ENCODE assay signal across 8 cellular contexts in the genomic region with DNA sequence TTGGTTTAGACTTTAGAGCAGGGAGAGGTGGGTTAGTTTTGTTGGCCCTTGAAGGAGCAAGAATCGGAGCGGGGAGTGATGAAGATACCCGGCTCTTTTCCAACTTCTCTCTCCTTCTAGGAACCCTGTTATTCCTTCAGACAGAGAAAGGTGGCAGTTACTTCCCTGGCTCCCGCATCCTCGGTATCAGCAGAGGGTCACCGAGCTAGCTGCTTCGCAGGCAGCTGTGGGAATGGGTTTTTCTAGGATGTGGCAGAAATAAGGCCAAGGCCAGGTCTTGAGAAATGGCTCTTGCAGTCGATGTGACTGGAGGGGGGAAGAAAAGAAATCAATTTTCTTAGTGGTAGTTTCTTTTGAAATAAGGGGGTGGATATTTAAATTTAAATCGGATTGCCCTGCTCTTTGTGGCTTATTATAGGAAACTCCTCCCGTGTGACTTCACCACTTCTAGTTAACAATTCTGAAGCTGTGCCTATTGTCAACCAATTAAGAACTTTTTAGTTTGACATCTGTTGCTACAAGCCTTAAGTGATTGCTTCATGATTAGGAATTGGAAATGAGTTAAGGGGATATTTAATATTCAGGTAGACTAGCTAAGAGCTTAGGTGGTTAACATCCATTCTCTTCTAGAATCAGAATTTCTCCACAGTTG. TPM values are rescaled to one million over a fixed set of nuclear protein-coding genes. Genes with fewer than 3 reads are reported as not detected.
DNase-seq lines count a peak whose midpoint lies in the region; ATAC-seq and TF ChIP-seq lines count a peak whose summit lies in the region.

No MANE protein-coding gene starts in this region.

- ATAC-seq in GM18511 (IDR thresholded peaks at IDR 0.05; ENCODE audit: unreplicated experiment) (no peak), GM19395 (IDR thresholded peaks at IDR 0.05; ENCODE audit: unreplicated experiment) (no peak)

- H3K9me3 ChIP-seq in Peyer's patch = no peaks in the 10 kb centered on the region
- H3K9me3 ChIP-seq in prostate gland = no peaks in the 10 kb centered on the region

- intact Hi-C loops in prostate gland (cut with DNase I) = no loop called here

- no peaks in the 10 kb centered on the region for H3K27me3 ChIP-seq in Peyer's patch
- no peaks in the 10 kb centered on the region for H3K27me3 ChIP-seq in prostate gland (replicated peaks; ENCODE audit: insufficient read depth)

- H3K4me3 ChIP-seq in GM12865 (ENCODE audit: low read depth, low read length) (peak overlapping the region; percentile 90), Peyer's patch (peak overlapping the region; percentile 85 to 100 (median 96)), epithelial cell of proximal tubule (ENCODE audit: low read depth, low read length) (peak overlapping the region; percentile 69), prostate gland (peak overlapping the region; percentile 83 to 87)

- TF ChIP-seq POLR2A in Peyer's patch (IDR thresholded peaks at IDR 0.05) (no peak), prostate gland (IDR thresholded peaks at IDR 0.05) (no peak)

- H3K36me3 ChIP-seq in Peyer's patch (peaks cover 0 to 18% (median 0%) of the 10 kb centered on the region in 3 donors), prostate gland (no peaks in the 10 kb centered on the region)

- 3% methylated on average over 10 of the region's 10 CpGs for WGBS in prostate gland

- H3K4me1 ChIP-seq in Peyer's patch (peaks cover 0 to 30% (median 2%) of the 10 kb centered on the region in 4 donors), prostate gland (replicated peaks) (no peaks in the 10 kb centered on the region)

- H3K27ac ChIP-seq in Peyer's patch = peak overlapping the region in 3 of 4 donors; percentile 79 to 90 (median 88)
- peak overlapping the region; percentile 75 to 77 for H3K27ac ChIP-seq in prostate gland

- TF ChIP-seq CTCF in GM12865 (IDR thresholded peaks at IDR 0.05; ENCODE audit: insufficient read depth, low read depth, low read length, missing control alignments) (no peak), Peyer's patch (IDR thresholded peaks at IDR 0.05) (no peak), epithelial cell of proximal tubule (conservative IDR thresholded peaks at IDR 0.05; ENCODE audit: low read depth, low read length) (no peak), prostate gland (IDR thresholded peaks at IDR 0.05) (no peak)

- no peak for DNase-seq in GM12865 (ENCODE audit: low read depth)
- DNase-seq in Peyer's patch = no peak
- no peak for DNase-seq in epithelial cell of proximal tubule (ENCODE audit: low read depth)
- no peak for DNase-seq in prostate gland (ENCODE audit: low spot score)
- DNase-seq in activated gamma-delta T cell treated with Interleukin-2 at 50 U/mL for 16 hours = no peak
- DNase-seq in NCI-H187 treated with DMSO at 0.1 percent for 48 hours (lab: John Stamatoyannopoulos, UW) = no peak

RNA-seq across cellular contexts. Expression of a gene that starts 1.4 kb away (rescaled TPM):
- 10 to 100 TPM; 36.7 to 69.6 (median 39.3) TPM for total RNA-seq in Peyer's patch
- total RNA-seq in epithelial cell of proximal tubule = 9.1 and 22.5 TPM in 2 replicates
- 10 to 100 TPM; 33.8 to 35.9 TPM for total RNA-seq in prostate gland

RNA-seq across cellular contexts. Expression of a gene that starts 30.8 kb away (rescaled TPM):
- total RNA-seq in Peyer's patch (1 to 10 TPM in 1 of 4 donors, under 1 TPM in 1, not detected in 2; 0.54 to 1.8 TPM), epithelial cell of proximal tubule (not detected in 2 replicates), prostate gland (not detected)
